In genomic region chr2:20568501-20569463, GRCh38 we compare ENCODE assay signal across 12 cellular contexts.
DNase-seq lines count a peak whose midpoint lies in the region; ATAC-seq, FAIRE-seq and TF ChIP-seq lines count a peak whose summit lies in the region.
"Had no signal": no experiment of that assay in that cellular context is flagged by ENCODE, and none has a peak within 500 bp of the region (broad histone marks: within the 10 kb centered on the region; RNA-seq: fewer than 3 reads in every experiment).

No MANE protein-coding gene starts in this region.

- H3K4me2 ChIP-seq in HepG2 (ENCODE audit: low read depth, low read length) (no peak overlapping the region), hepatocyte (no peak overlapping the region)

- H3K9me2 ChIP-seq in hepatocyte (replicated peaks; ENCODE audit: insufficient read depth), result no peaks in the 10 kb centered on the region

- CTCF ChIA-PET in HepG2 (lab: Yijun Ruan, JAX; ENCODE audit: low intra/inter-chr PET ratio, low total read pairs), result no interaction called here

- no peak for TF ChIP-seq RAD21 in HepG2 (CRISPR knock-in tag; IDR thresholded peaks at IDR 0.05)

- no peaks in the 10 kb centered on the region for H3K27me3 ChIP-seq in HepG2 (ENCODE audit: control insufficient read depth in 1 of 2, insufficient read depth in 2 of 2, low read length in 2 of 2)
- H3K27me3 ChIP-seq in subcutaneous abdominal adipose tissue (ENCODE audit: control insufficient read depth in 5 of 5, insufficient read depth in 4 of 5, low read length in 5 of 5), result no peaks in the 10 kb centered on the region
- H3K27me3 ChIP-seq in WERI-Rb-1 (ENCODE audit: insufficient read depth, low read depth, severe bottlenecking), result no peaks in the 10 kb centered on the region
- no peaks in the 10 kb centered on the region for H3K27me3 ChIP-seq in hepatocyte

- no peak for ATAC-seq in HepG2
- ATAC-seq: Panc1 had no signal

- BruUV-seq in HepG2 (replicated peaks; lab: Mats Ljungman, UMichigan), result no TSS peak

- H3K36me3 ChIP-seq in HepG2 (replicated peaks in 1 of 2; ENCODE audit: control insufficient read depth in 1 of 2, insufficient read depth in 2 of 2, low read length in 2 of 2) (no peaks in the 10 kb centered on the region), subcutaneous abdominal adipose tissue (ENCODE audit: control insufficient read depth in 5 of 5, insufficient read depth in 5 of 5, low read length in 5 of 5) (no peaks in the 10 kb centered on the region), WERI-Rb-1 (no peaks in the 10 kb centered on the region), hepatocyte (replicated peaks; ENCODE audit: insufficient read depth, low read depth) (no peaks in the 10 kb centered on the region)

- H2AFZ ChIP-seq in HepG2 (ENCODE audit: low read length) (no peak overlapping the region), hepatocyte (no peak overlapping the region)

- H3K9ac ChIP-seq in HepG2 (ENCODE audit: insufficient read depth, low read depth, low read length) (no peak overlapping the region), subcutaneous abdominal adipose tissue (ENCODE audit: low read length in 5 of 5) (peak overlapping the region in 3 of 5 donors; percentile 23 to 64 (median 31))

- H3K4me3 ChIP-seq in choroid plexus epithelial cell (ENCODE audit: low read depth, low read length), result no peak overlapping the region
- no peak overlapping the region for H3K4me3 ChIP-seq in HepG2 (replicated peaks in 1 of 3; ENCODE audit: insufficient read depth in 1 of 3, low read depth in 2 of 3, low read length in 3 of 3)
- H3K4me3 ChIP-seq in subcutaneous abdominal adipose tissue (ENCODE audit: low read depth in 1 of 5, low read length in 5 of 5), result no peak overlapping the region
- no peak overlapping the region for H3K4me3 ChIP-seq in WERI-Rb-1 (ENCODE audit: low read depth, low read length)
- H3K4me3 ChIP-seq in hepatocyte, result no peak overlapping the region

- no peak for TF ChIP-seq CTCF in choroid plexus epithelial cell (conservative IDR thresholded peaks at IDR 0.05; ENCODE audit: low read depth, low read length)
- TF ChIP-seq CTCF in HepG2 (CRISPR knock-in tag; IDR thresholded peaks at IDR 0.05), result no peak
- no peak for TF ChIP-seq CTCF in WERI-Rb-1 (IDR thresholded peaks at IDR 0.05; ENCODE audit: low read depth, low read length)
- TF ChIP-seq CTCF in hepatocyte (IDR thresholded peaks at IDR 0.05; ENCODE audit: poor library complexity), result no peak

- 91% methylated on average over 13 of the region's 13 CpGs for WGBS in HepG2 (ENCODE audit: low lambda C conversion rate)
- WGBS in hepatocyte (ENCODE audit: low lambda C conversion rate, missing lambda C conversion rate), result 80% methylated on average over 13 of the region's 13 CpGs

- POLR2A ChIA-PET in HepG2 (lab: Yijun Ruan, JAX), result interaction anchor here (1.2 to 4.6 kb wide), 5 partner anchors 11 to 122 kb away, joined by 5 to 32 read pairs (median 13); partner anchors contain the start of gene RHOB

- peak; percentile 58 for DNase-seq in M059J (ENCODE audit: low read depth)
- peak; percentile 77 for DNase-seq in choroid plexus epithelial cell (ENCODE audit: low read depth)
- DNase-seq in HepG2 (ENCODE audit: low spot score), result no peak
- DNase-seq in midbrain (lab: John Stamatoyannopoulos, UW), result no peak
- no peak for DNase-seq in T-helper 1 cell
- no peak for DNase-seq in WERI-Rb-1
- DNase-seq in hepatocyte (ENCODE audit: low spot score), result no peak
- DNase-seq: activated CD4-positive, alpha-beta T cell treated with anti-CD3 and anti-CD28 coated beads for 4 hours; DMS53; GOT3 had no signal

- H3K79me2 ChIP-seq in HepG2 (ENCODE audit: insufficient read depth, low read length), result no peaks in the 10 kb centered on the region
- no peaks in the 10 kb centered on the region for H3K79me2 ChIP-seq in hepatocyte

- peak overlapping the region; percentile 49 for H3K27ac ChIP-seq in HepG2 (ENCODE audit: extremely low read length, insufficient read depth, low read length)
- H3K27ac ChIP-seq in subcutaneous abdominal adipose tissue (ENCODE audit: low read depth, low read length), result peak overlapping the region; percentile 91
- no peak overlapping the region for H3K27ac ChIP-seq in WERI-Rb-1
- H3K27ac ChIP-seq in hepatocyte, result no peak overlapping the region

- no peak for TF ChIP-seq EP300 in HepG2 (IDR thresholded peaks at IDR 0.05; ENCODE audit: low read depth in 2 of 2, low read length in 2 of 2)
- no peak for TF ChIP-seq EP300 in HepG2 (CRISPR knock-in tag; IDR thresholded peaks at IDR 0.05; ENCODE audit: borderline replicate concordance)

- H4K20me1 ChIP-seq in HepG2 (ENCODE audit: insufficient read depth, low read length), result no peaks in the 10 kb centered on the region
- H4K20me1 ChIP-seq in hepatocyte (ENCODE audit: insufficient read depth, poor library complexity, severe bottlenecking), result no peaks in the 10 kb centered on the region

- H3K4me1 ChIP-seq in HepG2 (ENCODE audit: insufficient read depth, low read length), result peaks cover 96% of the 10 kb centered on the region
- peaks cover 5 to 88% (median 43%) of the 10 kb centered on the region in 5 donors for H3K4me1 ChIP-seq in subcutaneous abdominal adipose tissue (ENCODE audit: control insufficient read depth in 5 of 5, insufficient read depth in 5 of 5, low read length in 5 of 5)
- peaks cover 10% of the 10 kb centered on the region for H3K4me1 ChIP-seq in hepatocyte (ENCODE audit: insufficient read depth)

- in situ Hi-C loops in HepG2 (cut with HindIII; ENCODE audit: extremely low pct_ligation_motif_present, low pct_unique_long_range_greater_than_20kb), result no loop called here

- no peak for FAIRE-seq in HepG2 (lab: Jason Lieb, UNC)

- intact Hi-C loops in HepG2 (cut with micrococcal nuclease; ENCODE audit: unreplicated experiment), result no loop called here

- H3K9me3 ChIP-seq in HepG2 (ENCODE audit: low read length), result no peaks in the 10 kb centered on the region
- H3K9me3 ChIP-seq in subcutaneous abdominal adipose tissue (ENCODE audit: control insufficient read depth in 5 of 5, low read length in 5 of 5), result no peaks in the 10 kb centered on the region
- no peaks in the 10 kb centered on the region for H3K9me3 ChIP-seq in WERI-Rb-1 (ENCODE audit: severe bottlenecking)
- no peaks in the 10 kb centered on the region for H3K9me3 ChIP-seq in hepatocyte (ENCODE audit: low read depth)

- no peak for TF ChIP-seq POLR2A in HepG2 (IDR thresholded peaks at IDR 0.05; ENCODE audit: insufficient read depth in 1 of 2, low read depth in 2 of 2, low read length in 2 of 2)

TF ChIP-seq in HepG2, 621 proteins besides CTCF, POLR2A, EP300 and RAD21:
- TF ChIP-seq ZFY (CRISPR knock-in tag; IDR thresholded peaks at IDR 0.05) (0 out of 2 replicates have a peak, but pooled peaks have one; percentile 11), HES4 (CRISPR knock-in tag; IDR thresholded peaks at IDR 0.05; ENCODE audit: borderline replicate concordance) (0 out of 2 replicates have a peak, but pooled peaks have one; percentile 30), FOXO4 (CRISPR knock-in tag; conservative IDR thresholded peaks at IDR 0.05) (0 out of 2 replicates have a peak, but pooled peaks have one; percentile 3), ZNF562 (CRISPR knock-in tag; IDR thresholded peaks at IDR 0.05; ENCODE audit: borderline replicate concordance) (no peak), ZNF557 (CRISPR knock-in tag; IDR thresholded peaks at IDR 0.05) (no peak), FOXK1 (CRISPR knock-in tag; IDR thresholded peaks at IDR 0.05; ENCODE audit: borderline replicate concordance, low read depth) (no peak), ZKSCAN5 (CRISPR knock-in tag; IDR thresholded peaks at IDR 0.05) (peak; percentile 90), ZNF138 (CRISPR knock-in tag; IDR thresholded peaks at IDR 0.05; ENCODE audit: low read depth) (no peak), SNAPC2 (CRISPR knock-in tag; IDR thresholded peaks at IDR 0.05) (no peak)
TF ChIP-seq in HepG2: peak in this region for 4.

Comparison
In these comparisons a context has a peak if more than half of its experiments do, and no peak if none do; other contexts are left out.
1. DNase-seq: peak in M059J (single experiment) and choroid plexus epithelial cell (single experiment); none in HepG2 (single experiment), midbrain (single experiment), T-helper 1 cell (0 of 5), WERI-Rb-1 (single experiment) and hepatocyte (single experiment).
2. H3K27ac ChIP-seq: peak in HepG2 (single experiment) and subcutaneous abdominal adipose tissue (single experiment); none in WERI-Rb-1 (single experiment) and hepatocyte (single experiment).